ENCODE assay signal across 8 cellular contexts in the genomic region with DNA sequence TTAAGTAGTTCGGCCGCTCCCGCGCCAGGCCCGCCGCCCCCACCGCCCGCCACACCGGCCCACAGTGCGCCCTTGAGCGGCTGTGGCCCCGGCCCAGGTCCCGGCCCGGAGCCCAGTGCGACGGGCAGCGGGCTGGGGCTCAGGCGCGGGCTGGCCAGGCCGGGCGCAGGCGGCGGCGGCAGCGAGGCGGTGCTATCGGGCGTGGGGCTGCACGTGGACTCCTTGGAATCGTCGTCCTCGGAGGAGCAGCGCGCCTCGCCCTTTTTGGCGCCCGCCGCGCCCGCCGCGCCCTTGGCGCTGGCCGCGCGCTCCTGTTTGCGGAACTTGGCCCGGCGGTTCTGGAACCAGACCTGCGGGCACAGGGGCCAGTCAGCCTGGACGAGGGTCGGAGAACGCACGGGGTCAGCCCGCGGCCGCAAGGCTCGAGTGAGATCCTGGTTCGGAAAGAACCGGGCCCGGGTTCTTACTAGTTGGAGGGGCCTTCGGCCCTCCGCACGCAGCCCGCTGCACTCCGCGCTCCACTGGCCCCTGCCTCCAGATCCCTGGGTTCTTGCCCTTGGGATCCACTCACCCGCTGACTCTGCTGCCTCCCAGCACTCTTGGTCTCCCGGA. TPM values are rescaled to one million over a fixed set of nuclear protein-coding genes. Genes with fewer than 3 reads are reported as not detected.
DNase-seq lines count a peak whose midpoint lies in the region; ATAC-seq and TF ChIP-seq lines count a peak whose summit lies in the region.
"Had no signal": no experiment of that assay in that cellular context is flagged by ENCODE, and none has a peak within 500 bp of the region (broad histone marks: within the 10 kb centered on the region; RNA-seq: fewer than 3 reads in every experiment).

No MANE protein-coding gene starts in this region.

- peak in 1 of 2 donors; percentile 31 for TF ChIP-seq POLR2A in gastroesophageal sphincter (IDR thresholded peaks at IDR 0.05)

- H3K9me3 ChIP-seq in SJSA1 (replicated peaks) = no peaks in the 10 kb centered on the region
- no peaks in the 10 kb centered on the region for H3K9me3 ChIP-seq in gastroesophageal sphincter
- H3K9me3 ChIP-seq in SJCRH30 (replicated peaks) = no peaks in the 10 kb centered on the region

- TF ChIP-seq EP300 in gastroesophageal sphincter (IDR thresholded peaks at IDR 0.05) = no peak

- no peaks in the 10 kb centered on the region for H3K27me3 ChIP-seq in SJSA1 (replicated peaks)
- peaks cover 49% of the 10 kb centered on the region for H3K27me3 ChIP-seq in gastroesophageal sphincter
- H3K27me3 ChIP-seq in SJCRH30 = no peaks in the 10 kb centered on the region

- peak overlapping the region; percentile 66 for H3K4me3 Mint-ChIP-seq in progenitor cell of endocrine pancreas (ENCODE audit: low read depth)

- TF ChIP-seq CTCF in gastroesophageal sphincter (IDR thresholded peaks at IDR 0.05) (peak in 2 of 4 experiments; percentile 48 to 56), progenitor cell of endocrine pancreas (IDR thresholded peaks at IDR 0.05; ENCODE audit: unreplicated experiment) (no peak)

- H3K4me3 ChIP-seq in SJSA1 (peak overlapping the region; percentile 27), gastroesophageal sphincter (peak overlapping the region; percentile 8 to 54), SJCRH30 (no peak overlapping the region)

- peak; percentile 79 for ATAC-seq in gastroesophageal sphincter
- ATAC-seq in GM21619 (IDR thresholded peaks at IDR 0.05; ENCODE audit: unreplicated experiment) = no peak
- no peak for ATAC-seq in HG03460 (IDR thresholded peaks at IDR 0.05; ENCODE audit: unreplicated experiment)

- no peak overlapping the region for H3K27ac Mint-ChIP-seq in progenitor cell of endocrine pancreas

- H3K36me3 Mint-ChIP-seq in progenitor cell of endocrine pancreas (ENCODE audit: insufficient read depth) = peaks cover 11% of the 10 kb centered on the region

- DNase-seq in EH (ENCODE audit: low read depth) (peak; percentile 12), SJSA1 (ENCODE audit: low read depth in 1 of 2, low spot score in 2 of 2) (no peak), progenitor cell of endocrine pancreas (ENCODE audit: low spot score, unreplicated experiment) (no peak), SJCRH30 (no peak)

- peaks cover 47% of the 10 kb centered on the region for H3K27me3 Mint-ChIP-seq in progenitor cell of endocrine pancreas

- H3K36me3 ChIP-seq in SJSA1 = peaks cover 16% of the 10 kb centered on the region
- H3K36me3 ChIP-seq in gastroesophageal sphincter = peaks cover 0 to 34% of the 10 kb centered on the region in 2 donors
- H3K36me3 ChIP-seq in SJCRH30 = peaks cover 34% of the 10 kb centered on the region

- H3K4me1 Mint-ChIP-seq in progenitor cell of endocrine pancreas (ENCODE audit: low read depth) = peaks cover 14% of the 10 kb centered on the region

- no peaks in the 10 kb centered on the region for H3K9me3 Mint-ChIP-seq in progenitor cell of endocrine pancreas (ENCODE audit: low read depth)

- WGBS in gastroesophageal sphincter (ENCODE audit: low coverage in 1 of 2), 2 donors = 17 to 50% methylated on average over 1 to 2 of the region's 69 CpGs

- H3K27ac ChIP-seq in SJSA1 (no peak overlapping the region), gastroesophageal sphincter (peak overlapping the region; percentile 15 to 89 (median 83)), SJCRH30 (no peak overlapping the region)

- peaks cover 8% of the 10 kb centered on the region for H3K4me1 ChIP-seq in SJSA1 (replicated peaks)
- peaks cover 0 to 78% (median 46%) of the 10 kb centered on the region in 3 donors for H3K4me1 ChIP-seq in gastroesophageal sphincter
- no peaks in the 10 kb centered on the region for H3K4me1 ChIP-seq in SJCRH30

RNA-seq across cellular contexts. Expression of a gene that starts 4.0 kb away (rescaled TPM):
- not detected in 2 replicates for total RNA-seq in SJSA1 (2014; rRNA removed; shearing (Covaris generic))
- 1 to 10 TPM in 1 of 4 donors, under 1 TPM in 2, not detected in 1; 0.37 to 3.2 (median 0.89) TPM for total RNA-seq in gastroesophageal sphincter
- not detected in 2 replicates for total RNA-seq in progenitor cell of endocrine pancreas
- total RNA-seq in SJCRH30 (2014; rRNA removed; shearing (Covaris generic)) = not detected in 2 replicates
- total RNA-seq: NCI-H460 had no signal

RNA-seq across cellular contexts. Expression of a gene that starts 15.4 kb away (rescaled TPM):
- 21.5 and 27.7 TPM in 2 replicates for total RNA-seq in SJSA1 (2014; rRNA removed; shearing (Covaris generic))
- total RNA-seq in gastroesophageal sphincter = 100 to 1,000 TPM in 2 of 4 donors, 10 to 100 TPM in 2; 65.8 to 134 (median 92.4) TPM
- 389 and 394 TPM in 2 replicates for total RNA-seq in progenitor cell of endocrine pancreas
- 141 and 168 TPM in 2 replicates for total RNA-seq in SJCRH30 (2014; rRNA removed; shearing (Covaris generic))

RNA-seq across cellular contexts. Expression of a gene that starts 23.4 kb away (rescaled TPM):
- not detected in 2 replicates for total RNA-seq in SJSA1 (2014; rRNA removed; shearing (Covaris generic))
- total RNA-seq in gastroesophageal sphincter (10 to 100 TPM in 3 of 4 donors, 1 to 10 TPM in 1; 7.3 to 70.3 (median 33.9) TPM), progenitor cell of endocrine pancreas (not detected in 2 replicates)
- total RNA-seq in SJCRH30 (2014; rRNA removed; shearing (Covaris generic)) = not detected in 2 replicates
- total RNA-seq: NCI-H460 had no signal

RNA-seq across cellular contexts. Expression of a gene that starts 48.0 kb away (rescaled TPM):
- total RNA-seq in SJSA1 (2014; rRNA removed; shearing (Covaris generic)) = 0.29 TPM in 1 of 2 replicates, not detected in the other
- total RNA-seq in gastroesophageal sphincter (10 to 100 TPM in 1 of 4 donors, under 1 TPM in 1, not detected in 2; 0.81 to 23.7 TPM), progenitor cell of endocrine pancreas (5.6 and 6.4 TPM in 2 replicates)
- 0.56 and 0.77 TPM in 2 replicates for total RNA-seq in SJCRH30 (2014; rRNA removed; shearing (Covaris generic))
- total RNA-seq: NCI-H460 had no signal

Comparison
In these comparisons a context has a peak if more than half of its experiments do, and no peak if none do; other contexts are left out.
1. H3K27ac ChIP-seq: peak in gastroesophageal sphincter (4 of 4); none in SJSA1 (single experiment) and SJCRH30 (single experiment).